Comparison of ENCODE assay signal across 20 cellular contexts in genomic region chr10:124053971-124054370, GRCh38. TPM values are rescaled to one million over a fixed set of nuclear protein-coding genes. Genes with fewer than 3 reads are reported as not detected.
DNase-seq lines count a peak whose midpoint lies in the region; ATAC-seq and TF ChIP-seq lines count a peak whose summit lies in the region.
"Had no signal": no experiment of that assay in that cellular context is flagged by ENCODE, and none has a peak within 500 bp of the region (broad histone marks: within the 10 kb centered on the region; RNA-seq: fewer than 3 reads in every experiment).

No MANE protein-coding gene starts in this region.

- no peak overlapping the region for H3K4me3 ChIP-seq in neutrophil (ENCODE audit: low read depth in 1 of 2, low read length in 1 of 2)
- H3K4me3 ChIP-seq: PC-9, suprapubic skin had no signal

- H3K27me3 Mint-ChIP-seq in endothelial cell (ENCODE audit: unreplicated experiment) = peaks cover 7% of the 10 kb centered on the region
- H3K27me3 Mint-ChIP-seq: IgD-negative memory B cell had no signal

- H3K9me3 ChIP-seq in neutrophil = no peaks in the 10 kb centered on the region
- H3K9me3 ChIP-seq: suprapubic skin had no signal

- H3K27ac Mint-ChIP-seq in endothelial cell (ENCODE audit: unreplicated experiment) = peak overlapping the region; percentile 86
- H3K27ac Mint-ChIP-seq: CD8-positive, alpha-beta memory T cell; naive thymus-derived CD8-positive, alpha-beta T cell had no signal

- peak overlapping the region; percentile 70 for H3K27ac ChIP-seq in neutrophil
- H3K27ac ChIP-seq: PC-9, suprapubic skin had no signal

- H3K27me3 ChIP-seq in neutrophil = no peaks in the 10 kb centered on the region
- H3K27me3 ChIP-seq: suprapubic skin had no signal

- H3K36me3 ChIP-seq in neutrophil = peaks cover 49% of the 10 kb centered on the region
- H3K36me3 ChIP-seq: suprapubic skin had no signal

- H3K36me3 Mint-ChIP-seq in endothelial cell (ENCODE audit: low read depth, unreplicated experiment) = peaks cover 16% of the 10 kb centered on the region
- H3K36me3 Mint-ChIP-seq: CD8-positive, alpha-beta memory T cell; naive thymus-derived CD8-positive, alpha-beta T cell had no signal

- H3K4me1 ChIP-seq in neutrophil (ENCODE audit: control insufficient read depth in 1 of 2, insufficient read depth in 1 of 2, low read depth in 1 of 2, low read length in 1 of 2) = peaks cover 23 to 37% of the 10 kb centered on the region in 2 experiments
- H3K4me1 ChIP-seq: suprapubic skin had no signal

- H3K9me3 Mint-ChIP-seq in endothelial cell (ENCODE audit: unreplicated experiment) = no peaks in the 10 kb centered on the region
- H3K9me3 Mint-ChIP-seq: CD8-positive, alpha-beta memory T cell; IgD-negative memory B cell; naive thymus-derived CD8-positive, alpha-beta T cell had no signal

- TF ChIP-seq CTCF in endothelial cell (IDR thresholded peaks at IDR 0.05; ENCODE audit: unreplicated experiment) (no peak), neutrophil (IDR thresholded peaks at IDR 0.05) (no peak)

- H3K4me1 Mint-ChIP-seq in endothelial cell (ENCODE audit: unreplicated experiment) = peaks cover 73% of the 10 kb centered on the region
- H3K4me1 Mint-ChIP-seq: CD8-positive, alpha-beta memory T cell had no signal

- ATAC-seq in HG02798 (IDR thresholded peaks at IDR 0.05; ENCODE audit: poor library complexity, unreplicated experiment) (no peak), GM18907 (IDR thresholded peaks at IDR 0.05; ENCODE audit: unreplicated experiment) (no peak), GM19324 (IDR thresholded peaks at IDR 0.05; ENCODE audit: low FRiP score, unreplicated experiment) (no peak)
- ATAC-seq: naive thymus-derived CD8-positive, alpha-beta T cell had no signal

- DNase-seq in GF-D8 (lab: John Stamatoyannopoulos, UW) = peak; percentile 13
- peak; percentile 19 for DNase-seq in NCI-H2029 (lab: John Stamatoyannopoulos, UW)
- no peak for DNase-seq in endothelial cell (ENCODE audit: low spot score)
- DNase-seq in NCI-H128 (lab: John Stamatoyannopoulos, UW; ENCODE audit: unreplicated experiment) = no peak
- DNase-seq: anterior cingulate cortex; CD8-positive, alpha-beta memory T cell; cortex of kidney; NCI-H1417; NCI-H510A treated with DMSO at 0.1 percent for 48 hours; retina; stimulated activated CD4-positive, alpha-beta T cell treated with anti-CD3 and anti-CD28 coated beads, Interleukin-1b, Interleukin-23, amount 100 ng/mL, for 48 hours had no signal

- peak overlapping the region; percentile 13 for H3K4me3 Mint-ChIP-seq in endothelial cell (ENCODE audit: unreplicated experiment)
- H3K4me3 Mint-ChIP-seq: CD8-positive, alpha-beta memory T cell; IgD-negative memory B cell; naive thymus-derived CD8-positive, alpha-beta T cell had no signal

RNA-seq across cellular contexts. Expression of gene CHST15, which starts 39.4 kb away (rescaled TPM):
- 148 TPM for total RNA-seq in endothelial cell (ENCODE audit: unreplicated experiment)
- total RNA-seq: activated CD8-positive, alpha-beta memory T cell treated with anti-CD3 and anti-CD28 coated beads for 36 hours had no signal

Comparison
In these comparisons a context has a peak if more than half of its experiments do, and no peak if none do; other contexts are left out.
1. DNase-seq: peak in GF-D8 (single experiment) and NCI-H2029 (single experiment); none in endothelial cell (single experiment) and NCI-H128 (single experiment).